In the genomic region with DNA sequence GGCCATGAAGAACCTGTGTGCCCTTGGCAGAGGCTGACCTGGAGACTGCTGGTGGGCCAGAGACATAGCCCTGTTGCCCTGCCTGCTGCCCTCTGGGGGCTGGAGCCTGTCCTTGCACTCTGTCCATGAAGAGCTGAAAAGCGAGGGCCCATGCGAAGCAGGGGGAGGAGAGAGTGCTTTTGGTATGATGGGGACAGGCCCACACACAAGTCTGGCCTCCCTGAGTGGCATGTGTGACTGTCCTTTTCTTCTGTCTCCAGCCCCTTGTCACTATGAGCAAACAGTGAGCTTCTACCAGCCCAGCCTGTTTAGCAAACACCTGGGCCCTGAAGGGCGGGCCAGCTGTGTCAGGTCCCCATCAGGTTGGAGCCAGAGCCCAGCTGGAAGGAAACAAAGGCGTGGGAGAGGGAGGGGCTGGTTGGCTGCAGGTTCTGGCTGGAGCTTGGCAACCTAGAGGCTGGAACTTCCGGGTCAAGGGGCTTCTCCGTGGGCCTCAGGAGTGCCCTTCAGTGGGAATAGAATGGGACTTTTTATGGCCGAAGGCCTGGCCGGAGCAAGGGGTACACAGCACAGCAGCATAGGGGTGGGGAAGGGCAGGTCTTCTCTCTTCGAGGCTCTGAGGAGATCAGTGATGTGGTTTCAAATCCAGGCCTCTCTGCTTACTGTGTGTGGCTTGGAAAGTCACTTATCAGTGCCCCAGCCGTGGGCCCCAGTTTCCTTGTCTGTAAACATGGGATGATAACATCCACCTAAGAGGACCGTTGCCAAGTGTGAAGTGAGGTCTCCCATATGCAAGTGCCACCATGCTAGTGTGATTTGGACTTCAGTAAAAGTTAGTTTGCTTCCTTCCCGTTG, we compare ENCODE assay signal across 8 cellular contexts. TPM values are rescaled to one million over a fixed set of nuclear protein-coding genes. Genes with fewer than 3 reads are reported as not detected.
DNase-seq lines count a peak whose midpoint lies in the region; ATAC-seq, FAIRE-seq and TF ChIP-seq lines count a peak whose summit lies in the region.

No MANE protein-coding gene starts in this region.

- no peak overlapping the region for H3K27ac Mint-ChIP-seq in natural killer cell

- H4K8ac ChIP-seq in H1 (ENCODE audit: extremely low read depth, insufficient read depth, low read length), result peak overlapping the region; percentile 41

- peaks cover 4 to 18% of the 10 kb centered on the region in 2 experiments for H4K20me1 ChIP-seq in H1 (replicated peaks in 1 of 2; ENCODE audit: control insufficient read depth in 1 of 2, insufficient read depth in 2 of 2, low read length in 2 of 2)

- H3K79me2 ChIP-seq in H1 (ENCODE audit: control insufficient read depth in 1 of 2, insufficient read depth in 2 of 2, low read length in 2 of 2), result peaks cover 0 to under 1% of the 10 kb centered on the region in 2 experiments; a peak in 1 of 4 replicates

- no peak overlapping the region for H3K9ac ChIP-seq in H1 (replicated peaks in 1 of 4; ENCODE audit: extremely low read depth in 1 of 4, low read depth in 3 of 4, low read length in 3 of 4)

- no peak overlapping the region for H2BK5ac ChIP-seq in H1 (ENCODE audit: low read depth, low read length)

- no peak overlapping the region for H3K18ac ChIP-seq in H1 (ENCODE audit: extremely low read depth, low read length)

- peaks cover 16% of the 10 kb centered on the region for H3K79me1 ChIP-seq in H1 (ENCODE audit: low read depth, low read length)

- H2BK15ac ChIP-seq in H1 (ENCODE audit: low read length), result no peak overlapping the region

- no peak overlapping the region for H2AK5ac ChIP-seq in H1 (ENCODE audit: low read depth, low read length)

- H4K91ac ChIP-seq in H1 (replicated peaks; ENCODE audit: insufficient read length, low read length), result no peak overlapping the region

- H3K56ac ChIP-seq in H1 (replicated peaks; ENCODE audit: insufficient read length, low read depth, low read length), result no peak overlapping the region

- H3K36me3 ChIP-seq in H1 (ENCODE audit: control insufficient read depth in 2 of 4, insufficient read depth in 4 of 4, low read length in 3 of 4), result no peaks in the 10 kb centered on the region; a peak in 2 of 8 replicates

- no peaks in the 10 kb centered on the region for H3K23me2 ChIP-seq in H1 (ENCODE audit: low read depth, low read length)

- no peak overlapping the region for H4K5ac ChIP-seq in H1 (ENCODE audit: insufficient read length, low read depth, low read length)

- intact Hi-C loops in natural killer cell (cut with micrococcal nuclease), result no loop called here

- H3K4ac ChIP-seq in H1 (replicated peaks; ENCODE audit: insufficient read length, low read depth, low read length), result no peak overlapping the region

- H3K27ac ChIP-seq in H1 (ENCODE audit: low read depth, low read length), result no peak overlapping the region

- no peak overlapping the region for H2AFZ ChIP-seq in H1 (ENCODE audit: low read length)

- ATAC-seq in GM19023 (IDR thresholded peaks at IDR 0.05; ENCODE audit: unreplicated experiment) (peak; percentile 68), natural killer cell (peak; percentile 68 to 90 (median 72)), HG03378 (IDR thresholded peaks at IDR 0.05; ENCODE audit: unreplicated experiment) (no peak)

- H3K4me1 ChIP-seq in H1 (replicated peaks in 1 of 4; ENCODE audit: control insufficient read depth in 3 of 4, insufficient read depth in 4 of 4, low read length in 3 of 4), result peaks cover 6 to 20% (median 16%) of the 10 kb centered on the region in 4 experiments

- H3K23ac ChIP-seq in H1 (ENCODE audit: insufficient read length), result no peak overlapping the region

- no peak overlapping the region for H3K4me3 ChIP-seq in H1 (ENCODE audit: extremely low read depth in 1 of 4, insufficient read depth in 2 of 4, low read depth in 3 of 4, low read length in 4 of 4)

- peak; percentile 61 to 76 for TF ChIP-seq RAD21 in H1 (IDR thresholded peaks at IDR 0.05 in 1 of 2, conservative IDR thresholded peaks at IDR 0.05 in 1 of 2; ENCODE audit: low read depth in 2 of 2, low read length in 2 of 2)

- no peaks in the 10 kb centered on the region for H3K36me3 Mint-ChIP-seq in natural killer cell

- no peak for TF ChIP-seq POLR2A in H1 (IDR thresholded peaks at IDR 0.05; ENCODE audit: control extremely low read depth in 1 of 2, low read depth in 2 of 2, low read length in 2 of 2)

- H3K9me3 ChIP-seq in H1 (ENCODE audit: insufficient read depth in 2 of 2, low read depth in 1 of 2, low read length in 1 of 2), result no peaks in the 10 kb centered on the region

- peak; percentile 45 for FAIRE-seq in H1 (lab: Jason Lieb, UNC)

- H2BK20ac ChIP-seq in H1 (ENCODE audit: low read length), result no peak overlapping the region

- WGBS in H1 (ENCODE audit: extremely low coverage in 1 of 2, insufficient coverage in 1 of 2, insufficient read length in 1 of 2, insufficient replicate concordance in 2 of 2, low coverage in 1 of 2, low lambda C conversion rate in 2 of 2, missing lambda C conversion rate in 1 of 2), 2 experiments, result 79% methylated on average over 12 of the region's 12 CpGs; no CpG with 5 or more reads in 1 of the 2 experiments

- H3K27me3 Mint-ChIP-seq in natural killer cell (ENCODE audit: low read depth in 2 of 2), result no peaks in the 10 kb centered on the region

- H2BK120ac ChIP-seq in H1 (replicated peaks; ENCODE audit: low read depth, low read length), result no peak overlapping the region

- no peak overlapping the region for H3K4me3 Mint-ChIP-seq in natural killer cell

- no peaks in the 10 kb centered on the region for H3K4me1 Mint-ChIP-seq in natural killer cell

- TF ChIP-seq CTCF in H1 (IDR thresholded peaks at IDR 0.05; ENCODE audit: control extremely low read depth in 1 of 3, insufficient read depth in 1 of 3, low read depth in 1 of 3, low read length in 3 of 3), result peak; percentile 89 to 95 (median 94)
- TF ChIP-seq CTCF in natural killer cell (IDR thresholded peaks at IDR 0.05), result peak; percentile 24

- no peaks in the 10 kb centered on the region for H3K9me3 Mint-ChIP-seq in natural killer cell

- no peak overlapping the region for H2BK12ac ChIP-seq in H1 (ENCODE audit: low read depth, low read length)

- H3K14ac ChIP-seq in H1 (ENCODE audit: insufficient read length), result no peak overlapping the region

- H3K27me3 ChIP-seq in H1 (replicated peaks in 1 of 4; ENCODE audit: control insufficient read depth in 3 of 4, extremely low read depth in 1 of 4, insufficient read depth in 3 of 4, low read length in 3 of 4), result no peaks in the 10 kb centered on the region

- H3K4me2 ChIP-seq in H1 (ENCODE audit: insufficient read depth in 1 of 2, low read depth in 2 of 2, low read length in 2 of 2), result no peak overlapping the region

- DNase-seq in COLO668 (lab: John Stamatoyannopoulos, UW; ENCODE audit: unreplicated experiment) (peak; percentile 94), HuH-7.5 (ENCODE audit: low spot score) (peak; percentile 67), SKM-1 treated with dmso at 0.1 percent for 144 hours (lab: John Stamatoyannopoulos, UW; ENCODE audit: unreplicated experiment) (peak; percentile 32), H1 (ENCODE audit: low read depth in 1 of 2, low spot score in 2 of 2) (peak in 1 of 2 experiments; percentile 76), natural killer cell (no peak), NCI-H187 treated with DMSO at 0.1 percent for 48 hours (lab: John Stamatoyannopoulos, UW) (no peak)

- POLR2A ChIA-PET in H1 (lab: Charles Lee; ENCODE audit: partially characterized antibody), result interaction anchor here (1.0 to 7.1 kb wide), 4 partner anchors 14 to 300 kb away, joined by 3 to 36 read pairs (median 5); a partner anchor contains a TSS

- no peak for TF ChIP-seq EP300 in H1 (IDR thresholded peaks at IDR 0.05; ENCODE audit: borderline replicate concordance in 1 of 2, low read depth in 2 of 2, low read length in 2 of 2)

- CTCF ChIA-PET in H1 (lab: Charles Lee; ENCODE audit: partially characterized antibody), result interaction anchor here (0.6 to 11.7 kb wide), 34 partner anchors 13 to 1549 kb away, joined by 3 to 307 read pairs (median 5); a partner anchor contains a TSS

TF ChIP-seq in H1, 55 proteins besides CTCF, POLR2A, EP300 and RAD21:
- TF ChIP-seq CEBPB (IDR thresholded peaks at IDR 0.05; ENCODE audit: low read depth, low read length) (no peak), TBP (IDR thresholded peaks at IDR 0.05; ENCODE audit: low read depth, low read length) (0 out of 2 replicates have a peak, but pooled peaks have one; percentile 13)
- TF ChIP-seq, protein P1, sequence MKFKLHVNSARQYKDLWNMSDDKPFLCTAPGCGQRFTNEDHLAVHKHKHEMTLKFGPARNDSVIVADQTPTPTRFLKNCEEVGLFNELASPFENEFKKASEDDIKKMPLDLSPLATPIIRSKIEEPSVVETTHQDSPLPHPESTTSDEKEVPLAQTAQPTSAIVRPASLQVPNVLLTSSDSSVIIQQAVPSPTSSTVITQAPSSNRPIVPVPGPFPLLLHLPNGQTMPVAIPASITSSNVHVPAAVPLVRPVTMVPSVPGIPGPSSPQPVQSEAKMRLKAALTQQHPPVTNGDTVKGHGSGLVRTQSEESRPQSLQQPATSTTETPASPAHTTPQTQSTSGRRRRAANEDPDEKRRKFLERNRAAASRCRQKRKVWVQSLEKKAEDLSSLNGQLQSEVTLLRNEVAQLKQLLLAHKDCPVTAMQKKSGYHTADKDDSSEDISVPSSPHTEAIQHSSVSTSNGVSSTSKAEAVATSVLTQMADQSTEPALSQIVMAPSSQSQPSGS (IDR thresholded peaks at IDR 0.05; ENCODE audit: low read length), result no peak

RNA-seq across cellular contexts. Expression of a gene that starts 14.3 kb away (rescaled TPM):
- total RNA-seq in H1 (2021; fragmentation: NEBNext Ultra II Directional; extraction: Animal tissue kit (Norgen Biotek cat#: 25700)), result 120 and 123 TPM in 2 replicates
- polyA plus RNA-seq in H1 (2011; rRNA removed), result 97.7 and 138 TPM in 2 replicates
- 101 TPM for polyA plus RNA-seq in H1 (2011; cell fraction: cytosol; rRNA removed)
- 141 TPM for polyA plus RNA-seq in H1 (2011; cell fraction: nucleus; rRNA removed)
- 63.7 to 113 TPM (median 105 TPM) in 4 replicates for polyA plus RNA-seq in H1 (2012, experiment 1 of 2)
- polyA plus RNA-seq in H1 (2012, experiment 2 of 2), result 94.8 TPM
- 126 TPM for polyA plus RNA-seq in H1 (2013, experiment 1 of 2)
- 114 TPM for polyA plus RNA-seq in H1 (2013, experiment 2 of 2)
- polyA minus RNA-seq in H1 (2011; rRNA and poly(A)+ RNA removed), result 49.7 and 53.7 TPM in 2 replicates
- polyA minus RNA-seq in H1 (2011; cell fraction: cytosol; rRNA and poly(A)+ RNA removed), result 40.4 TPM
- polyA minus RNA-seq in H1 (2011; cell fraction: nucleus; rRNA and poly(A)+ RNA removed), result 28.9 TPM
- total RNA-seq in natural killer cell, result 10 to 100 TPM; 31.0 to 42.7 (median 38.2) TPM

Comparison
In these comparisons a context has a peak if more than half of its experiments do, and no peak if none do; other contexts are left out.
1. DNase-seq: peak in COLO668 (single experiment), HuH-7.5 (single experiment) and SKM-1 treated with dmso at 0.1 percent for 144 hours (single experiment); none in natural killer cell (single experiment) and NCI-H187 treated with DMSO at 0.1 percent for 48 hours (single experiment).